Comparison of ENCODE assay signal across 8 cellular contexts in genomic region chr14:68785817-68786490, GRCh38. TPM values are rescaled to one million over a fixed set of nuclear protein-coding genes. Genes with fewer than 3 reads are reported as not detected.
A peak's percentile ranks its signal among the peaks of the same experiment; 100 is the strongest.
DNase-seq lines count a peak whose midpoint lies in the region; ATAC-seq, FAIRE-seq and TF ChIP-seq lines count a peak whose summit lies in the region.

No MANE protein-coding gene starts in this region.

- H3K27ac ChIP-seq in upper lobe of left lung, result peak overlapping the region; percentile 73 to 99 (median 97)
- H3K27ac ChIP-seq in OCI-LY7 (ENCODE audit: low read depth, low read length, poor library complexity, severe bottlenecking), result no peak overlapping the region

- H3K36me3 ChIP-seq in upper lobe of left lung, result peaks cover 16 to 43% (median 22%) of the 10 kb centered on the region in 4 donors
- H3K36me3 ChIP-seq in OCI-LY7 (ENCODE audit: insufficient read depth, low read length), result peaks cover 48% of the 10 kb centered on the region

- intact Hi-C loops in OCI-LY7 (cut with micrococcal nuclease; ENCODE audit: unreplicated experiment), result no loop called here

- peak; percentile 52 for FAIRE-seq in RCC 7860 (lab: Jason Lieb, UNC)

- peak; percentile 5 for ATAC-seq in central memory CD8-positive, alpha-beta T cell (replicated peaks; ENCODE audit: extremely low read depth, poor library complexity, severe bottlenecking)
- ATAC-seq in upper lobe of left lung (ENCODE audit: low FRiP score in 2 of 2), result peak in 1 of 2 donors; percentile 14

- WGBS in upper lobe of left lung, 2 donors, result 64 to 65% methylated on average over 3 to 4 of the region's 4 CpGs

- no peak overlapping the region for H3K4me2 ChIP-seq in OCI-LY7 (ENCODE audit: low read length)

- no peaks in the 10 kb centered on the region for H3K27me3 ChIP-seq in upper lobe of left lung

- no peaks in the 10 kb centered on the region for H3K9me3 ChIP-seq in upper lobe of left lung
- H3K9me3 ChIP-seq in OCI-LY7 (ENCODE audit: low read length), result no peaks in the 10 kb centered on the region

- CTCF ChIA-PET in OCI-LY7 (lab: Charles Lee; ENCODE audit: unreplicated experiment), result no interaction called here

- no peaks in the 10 kb centered on the region for H3K9me2 ChIP-seq in OCI-LY7 (ENCODE audit: insufficient read depth, low read length)

- peak overlapping the region; percentile 95 for H3K27ac Mint-ChIP-seq in central memory CD8-positive, alpha-beta T cell (ENCODE audit: low read depth)

- H3K4me3 Mint-ChIP-seq in central memory CD8-positive, alpha-beta T cell, result peak overlapping the region; percentile 94

- peaks cover 34 to 65% (median 52%) of the 10 kb centered on the region in 4 donors for H3K4me1 ChIP-seq in upper lobe of left lung
- H3K4me1 ChIP-seq in OCI-LY7 (ENCODE audit: insufficient read depth, low read length, poor library complexity, severe bottlenecking), result peaks cover 60% of the 10 kb centered on the region

- H3K9me3 Mint-ChIP-seq in central memory CD8-positive, alpha-beta T cell, result no peaks in the 10 kb centered on the region

- H2AFZ ChIP-seq in OCI-LY7 (ENCODE audit: low read length), result no peak overlapping the region

- no peak overlapping the region for H3K4me3 ChIP-seq in upper lobe of left lung
- H3K4me3 ChIP-seq in OCI-LY7 (ENCODE audit: low read depth, low read length, poor library complexity, severe bottlenecking), result no peak overlapping the region

- peaks cover 51% of the 10 kb centered on the region for H3K36me3 Mint-ChIP-seq in central memory CD8-positive, alpha-beta T cell (ENCODE audit: insufficient read depth)

- TF ChIP-seq CTCF in upper lobe of left lung (IDR thresholded peaks at IDR 0.05), result no peak
- TF ChIP-seq CTCF in OCI-LY7 (conservative IDR thresholded peaks at IDR 0.05; ENCODE audit: low read length), result no peak

- no peak for TF ChIP-seq EP300 in upper lobe of left lung (IDR thresholded peaks at IDR 0.05)

- H3K27me3 Mint-ChIP-seq in central memory CD8-positive, alpha-beta T cell, result no peaks in the 10 kb centered on the region

- peaks cover 36% of the 10 kb centered on the region for H3K79me2 ChIP-seq in OCI-LY7 (ENCODE audit: insufficient read depth, low read depth, low read length)

- POLR2A ChIA-PET in OCI-LY7 (lab: Charles Lee), result interaction anchor here (0.7 to 2.0 kb wide), 2 partner anchors 19 to 29 kb away, joined by 3 to 8 read pairs; no protein-coding TSS in a partner anchor

- H4K20me1 ChIP-seq in OCI-LY7 (ENCODE audit: insufficient read depth, low read length), result peaks cover 18% of the 10 kb centered on the region

- peaks cover 85% of the 10 kb centered on the region for H3K4me1 Mint-ChIP-seq in central memory CD8-positive, alpha-beta T cell

- peak; percentile 47 for DNase-seq in AG08395 (ENCODE audit: low spot score)
- DNase-seq in RCC 7860 (ENCODE audit: low spot score), result no peak
- DNase-seq in central memory CD8-positive, alpha-beta T cell (ENCODE audit: low spot score in 2 of 2), result no peak
- DNase-seq in mesenteric fat pad (ENCODE audit: low spot score), result peak; percentile 67
- DNase-seq in upper lobe of left lung, result no peak
- DNase-seq in OCI-LY7 (ENCODE audit: low spot score), result no peak
- no peak for DNase-seq in midbrain (lab: John Stamatoyannopoulos, UW)
- DNase-seq in NCI-H2081 treated with DMSO at 0.1 percent for 48 hours (lab: John Stamatoyannopoulos, UW), result no peak

- TF ChIP-seq POLR2A in upper lobe of left lung (IDR thresholded peaks at IDR 0.05), result no peak

- no TSS peak for BruUV-seq in OCI-LY7 (replicated peaks; lab: Mats Ljungman, UMichigan)

RNA-seq across cellular contexts. Expression of gene ZFP36L1, which starts 6.9 kb away (rescaled TPM):
- 477 TPM for total RNA-seq in mesenteric fat pad
- 100 to 1,000 TPM; 268 to 511 (median 385) TPM for total RNA-seq in upper lobe of left lung
- total RNA-seq in OCI-LY7 (2014; rRNA removed; shearing (Covaris generic)), result 24.2 and 25.6 TPM in 2 replicates
- 51.4 and 57.0 TPM in 2 replicates for total RNA-seq in OCI-LY7 (2022)

Comparison
In these comparisons a context has a peak if more than half of its experiments do, and no peak if none do; other contexts are left out.
1. DNase-seq: peak in AG08395 (single experiment) and mesenteric fat pad (single experiment); none in RCC 7860 (single experiment), central memory CD8-positive, alpha-beta T cell (0 of 2), upper lobe of left lung (0 of 2), OCI-LY7 (single experiment), midbrain (single experiment) and NCI-H2081 treated with DMSO at 0.1 percent for 48 hours (single experiment).